In the genomic region with DNA sequence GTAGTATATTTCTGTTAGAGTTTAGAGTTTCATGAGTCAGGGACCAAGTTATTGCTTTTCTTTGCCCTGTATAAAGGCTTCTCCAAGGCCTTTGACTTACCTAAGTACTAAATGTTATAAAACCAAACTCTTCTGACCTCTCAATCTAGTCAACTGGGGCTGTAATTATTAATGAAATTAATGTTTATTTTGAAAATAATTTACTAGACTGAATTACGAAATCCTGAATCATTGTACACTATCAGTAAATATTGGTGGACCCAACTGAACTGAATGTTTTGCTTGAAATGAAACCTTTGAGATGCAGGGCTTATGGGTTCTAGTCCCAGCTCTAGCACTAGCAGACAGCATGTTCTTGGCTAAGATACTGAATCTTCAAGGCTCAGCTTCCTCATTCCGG, we compare ENCODE assay signal across 21 cellular contexts. TPM values are rescaled to one million over a fixed set of nuclear protein-coding genes. Genes with fewer than 3 reads are reported as not detected.
A peak's percentile ranks its signal among the peaks of the same experiment; 100 is the strongest.
DNase-seq lines count a peak whose midpoint lies in the region; ATAC-seq and TF ChIP-seq lines count a peak whose summit lies in the region.
"Had no signal": no experiment of that assay in that cellular context is flagged by ENCODE, and none has a peak within 500 bp of the region (broad histone marks: within the 10 kb centered on the region; RNA-seq: fewer than 3 reads in every experiment).

No MANE protein-coding gene starts in this region.

- H3K27ac Mint-ChIP-seq in effector memory CD8-positive, alpha-beta T cell, result no peak overlapping the region
- H3K27ac Mint-ChIP-seq: B cell; CD4-positive, CD25-positive, alpha-beta regulatory T cell; CD8-positive, alpha-beta T cell; GM23338; H9 had no signal

- no peaks in the 10 kb centered on the region for H3K4me1 Mint-ChIP-seq in effector memory CD8-positive, alpha-beta T cell (ENCODE audit: low read depth in 2 of 2)
- H3K4me1 Mint-ChIP-seq: B cell; CD4-positive, CD25-positive, alpha-beta regulatory T cell; GM23338; H9 had no signal

- DNase-seq in epithelial cell of proximal tubule (ENCODE audit: low read depth), result peak; percentile 35
- peak; percentile 17 for DNase-seq in kidney tubule cell (ENCODE audit: low spot score)
- DNase-seq in renal cortical epithelial cell (ENCODE audit: low read depth), result peak; percentile 79
- DNase-seq in NCI-H2196 treated with DMSO at 0.1 percent for 48 hours (lab: John Stamatoyannopoulos, UW; ENCODE audit: unreplicated experiment), result no peak
- no peak for DNase-seq in effector memory CD8-positive, alpha-beta T cell
- DNase-seq in NCI-H69 (lab: John Stamatoyannopoulos, UW), result no peak
- DNase-seq: Caco-2; CD4-positive, CD25-positive, alpha-beta regulatory T cell; CD8-positive, alpha-beta T cell; DMS 273 treated with DMSO at 0.1 percent for 48 hours; DMS79; EL; GDM1; H9 had no signal

- ATAC-seq in effector memory CD8-positive, alpha-beta T cell (replicated peaks), result no peak
- ATAC-seq: CD8-positive, alpha-beta T cell; GM12878; GM23338; HCT116 had no signal

- H3K4me3 Mint-ChIP-seq in effector memory CD8-positive, alpha-beta T cell, result no peak overlapping the region
- H3K4me3 Mint-ChIP-seq: B cell; CD4-positive, CD25-positive, alpha-beta regulatory T cell; CD8-positive, alpha-beta T cell; GM23338; H9 had no signal

- H3K27me3 Mint-ChIP-seq in effector memory CD8-positive, alpha-beta T cell, result no peaks in the 10 kb centered on the region
- H3K27me3 Mint-ChIP-seq: B cell; CD4-positive, CD25-positive, alpha-beta regulatory T cell had no signal

- H3K9me3 Mint-ChIP-seq in effector memory CD8-positive, alpha-beta T cell, result peaks cover 4 to 10% of the 10 kb centered on the region in 2 donors

- no peaks in the 10 kb centered on the region for H3K36me3 Mint-ChIP-seq in effector memory CD8-positive, alpha-beta T cell (ENCODE audit: insufficient read depth)
- H3K36me3 Mint-ChIP-seq: CD4-positive, CD25-positive, alpha-beta regulatory T cell; CD8-positive, alpha-beta T cell had no signal

- no peak for TF ChIP-seq CTCF in epithelial cell of proximal tubule (conservative IDR thresholded peaks at IDR 0.05; ENCODE audit: low read depth, low read length)

- no peak overlapping the region for H3K4me3 ChIP-seq in epithelial cell of proximal tubule (ENCODE audit: low read depth, low read length)
- H3K4me3 ChIP-seq: BLaER1, GM12878, GM23338 had no signal

RNA-seq across cellular contexts. Expression of a gene that starts 1.7 kb away (rescaled TPM):
- total RNA-seq in epithelial cell of proximal tubule, result 1.0 TPM in 1 of 2 replicates, not detected in the other
- 0.85 TPM in 1 of 2 replicates, not detected in the other for total RNA-seq in renal cortical epithelial cell
- total RNA-seq: A172; B cell; CD4-positive, CD25-positive, alpha-beta regulatory T cell; CD8-positive, alpha-beta T cell; GM23338; H4; H9 had no signal

Comparison
In these comparisons a context has a peak if more than half of its experiments do, and no peak if none do; other contexts are left out.
1. DNase-seq: peak in epithelial cell of proximal tubule (single experiment), kidney tubule cell (single experiment) and renal cortical epithelial cell (single experiment); none in NCI-H2196 treated with DMSO at 0.1 percent for 48 hours (single experiment), effector memory CD8-positive, alpha-beta T cell (0 of 3) and NCI-H69 (single experiment).